In genomic region chr22:28958611-28959010, GRCh38 we compare ENCODE assay signal across 15 cellular contexts.
DNase-seq lines count a peak whose midpoint lies in the region; ATAC-seq and TF ChIP-seq lines count a peak whose summit lies in the region.
"Had no signal": no experiment of that assay in that cellular context is flagged by ENCODE, and none has a peak within 500 bp of the region (broad histone marks: within the 10 kb centered on the region; RNA-seq: fewer than 3 reads in every experiment).

No MANE protein-coding gene starts in this region.

- H3K4me1 Mint-ChIP-seq in brain, result peaks cover 42% of the 10 kb centered on the region
- peaks cover 22% of the 10 kb centered on the region for H3K4me1 Mint-ChIP-seq in activated CD4-positive, alpha-beta memory T cell treated with anti-CD3 and anti-CD28 coated beads for 36 hours (ENCODE audit: low read depth)

- peak; percentile 12 for DNase-seq in EH (ENCODE audit: low read depth)
- peak; percentile 58 to 76 for DNase-seq in foreskin fibroblast
- peak; percentile 35 for DNase-seq in putamen (ENCODE audit: low spot score)
- DNase-seq in NCI-H345 treated with DMSO at 0.1 percent for 48 hours (lab: John Stamatoyannopoulos, UW; ENCODE audit: unreplicated experiment), result no peak
- no peak for DNase-seq in activated CD4-positive, alpha-beta memory T cell treated with anti-CD3 and anti-CD28 coated beads for 36 hours
- DNase-seq in GM10266 (ENCODE audit: extremely low spot score), result no peak
- DNase-seq: activated CD4-positive, alpha-beta T cell treated with anti-CD3 and anti-CD28 coated beads for 1 hour; natural killer cell; NCI-H1048; stimulated activated CD4-positive, alpha-beta T cell treated with anti-CD3 and anti-CD28 coated beads, Interleukin-4, amount 100 ng/mL, for 1 hour; tibial artery had no signal

- peaks cover 3% of the 10 kb centered on the region for H3K27me3 Mint-ChIP-seq in brain
- peaks cover 72% of the 10 kb centered on the region for H3K27me3 Mint-ChIP-seq in activated CD4-positive, alpha-beta memory T cell treated with anti-CD3 and anti-CD28 coated beads for 36 hours

- ATAC-seq in HG02610 (IDR thresholded peaks at IDR 0.05; ENCODE audit: unreplicated experiment), result no peak
- ATAC-seq: natural killer cell had no signal

- CTCF ChIA-PET in activated CD4-positive, alpha-beta memory T cell treated with anti-CD3 and anti-CD28 coated beads for 36 hours (lab: Charles Lee), result no interaction called here

- peak overlapping the region in 4 of 5 experiments; percentile 3 to 90 (median 58) for H3K27ac Mint-ChIP-seq in brain
- no peak overlapping the region for H3K27ac Mint-ChIP-seq in activated CD4-positive, alpha-beta memory T cell treated with anti-CD3 and anti-CD28 coated beads for 36 hours
- H3K27ac Mint-ChIP-seq: activated naive CD8-positive, alpha-beta T cell; natural killer cell had no signal

- intact Hi-C loops in activated CD4-positive, alpha-beta memory T cell treated with anti-CD3 and anti-CD28 coated beads for 36 hours (cut with micrococcal nuclease), result no loop called here

- POLR2A ChIA-PET in activated CD4-positive, alpha-beta memory T cell treated with anti-CD3 and anti-CD28 coated beads for 36 hours (lab: Charles Lee), result no interaction called here

- peaks cover 0 to 2% (median 0%) of the 10 kb centered on the region in 5 experiments for H3K9me3 Mint-ChIP-seq in brain
- no peaks in the 10 kb centered on the region for H3K9me3 Mint-ChIP-seq in activated CD4-positive, alpha-beta memory T cell treated with anti-CD3 and anti-CD28 coated beads for 36 hours
- H3K9me3 Mint-ChIP-seq: central memory CD8-positive, alpha-beta T cell; natural killer cell had no signal

- H3K36me3 Mint-ChIP-seq in brain, result peaks cover 26% of the 10 kb centered on the region
- peaks cover 2% of the 10 kb centered on the region for H3K36me3 Mint-ChIP-seq in activated CD4-positive, alpha-beta memory T cell treated with anti-CD3 and anti-CD28 coated beads for 36 hours
- H3K36me3 Mint-ChIP-seq: activated naive CD8-positive, alpha-beta T cell; natural killer cell had no signal

- TF ChIP-seq CTCF in brain (conservative IDR thresholded peaks at IDR 0.05), result no peak
- no peak for TF ChIP-seq CTCF in foreskin fibroblast (IDR thresholded peaks at IDR 0.05; ENCODE audit: low read depth, low read length)
- no peak for TF ChIP-seq CTCF in GM10266 (IDR thresholded peaks at IDR 0.05; ENCODE audit: control insufficient read depth, insufficient read depth, low read depth, missing control alignments)

- H3K4me3 Mint-ChIP-seq in brain, result no peak overlapping the region
- no peak overlapping the region for H3K4me3 Mint-ChIP-seq in activated CD4-positive, alpha-beta memory T cell treated with anti-CD3 and anti-CD28 coated beads for 36 hours
- H3K4me3 Mint-ChIP-seq: activated naive CD8-positive, alpha-beta T cell; central memory CD8-positive, alpha-beta T cell; natural killer cell had no signal

- no peak overlapping the region for H3K4me3 ChIP-seq in foreskin fibroblast (ENCODE audit: low read depth in 1 of 2, low read length in 2 of 2)
- H3K4me3 ChIP-seq: tibial artery had no signal

Comparison
In these comparisons a context has a peak if more than half of its experiments do, and no peak if none do; other contexts are left out.
1. DNase-seq: peak in EH (single experiment), foreskin fibroblast (2 of 2) and putamen (single experiment); none in NCI-H345 treated with DMSO at 0.1 percent for 48 hours (single experiment), activated CD4-positive, alpha-beta memory T cell treated with anti-CD3 and anti-CD28 coated beads for 36 hours (single experiment) and GM10266 (single experiment).